ENCODE assay signal across 30 cellular contexts in the genomic region with DNA sequence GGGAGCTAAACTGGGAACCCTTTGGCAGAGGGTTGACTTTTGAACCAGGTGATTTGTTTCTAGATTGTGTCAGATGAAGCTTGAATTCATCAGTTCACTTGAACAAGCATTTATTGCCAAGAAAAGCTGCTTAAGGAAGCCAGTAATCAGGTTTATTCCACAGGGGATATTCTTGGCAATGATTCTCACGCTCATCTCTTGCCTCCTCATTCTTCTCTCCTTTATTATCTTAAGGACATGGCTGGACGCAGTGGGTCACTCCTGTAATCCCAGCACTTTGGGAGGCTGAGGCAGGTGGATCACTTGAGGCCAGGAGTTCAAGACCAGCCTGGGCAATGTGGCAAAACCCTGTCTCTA.
DNase-seq lines count a peak whose midpoint lies in the region; ATAC-seq, FAIRE-seq and TF ChIP-seq lines count a peak whose summit lies in the region.
"Had no signal": no experiment of that assay in that cellular context is flagged by ENCODE, and none has a peak within 500 bp of the region (broad histone marks: within the 10 kb centered on the region; RNA-seq: fewer than 3 reads in every experiment).

No MANE protein-coding gene starts in this region.

- H3K36me3 ChIP-seq in Caco-2 (ENCODE audit: control insufficient read depth, insufficient read depth, low read length) (no peaks in the 10 kb centered on the region), mucosa of rectum (ENCODE audit: control insufficient read depth in 2 of 2, insufficient read depth in 2 of 2, low read length in 2 of 2) (no peaks in the 10 kb centered on the region)
- H3K36me3 ChIP-seq: lower lobe of right lung, sigmoid colon, stomach had no signal

- no peaks in the 10 kb centered on the region for H3K9me3 Mint-ChIP-seq in Caco-2 (ENCODE audit: unreplicated experiment)
- H3K9me3 Mint-ChIP-seq in activated T-helper 17 cell treated with anti-CD3 and anti-CD28 coated beads, Interleukin-2, amount 50 U/mL, for 72 hours: no peaks in the 10 kb centered on the region
- H3K9me3 Mint-ChIP-seq: activated T-helper 2 cell treated with anti-CD3 and anti-CD28 coated beads, Interferon-gamma antibody, Interleukin-2, Interleukin-4, amounts not matched to agents 10 μg/mL and 5 μg/mL and 100 μg/mL, durations not matched to agents 14 hours and 24 hours and 36 hours; neural crest cell had no signal

- no TSS peak for BruUV-seq in Caco-2 (replicated peaks; lab: Mats Ljungman, UMichigan)

- H3K36me3 Mint-ChIP-seq in Caco-2 (ENCODE audit: insufficient read depth, unreplicated experiment): peaks cover 10% of the 10 kb centered on the region
- H3K36me3 Mint-ChIP-seq in activated T-helper 17 cell treated with anti-CD3 and anti-CD28 coated beads, Interleukin-2, amount 50 U/mL, for 72 hours (ENCODE audit: low read depth): no peaks in the 10 kb centered on the region
- H3K36me3 Mint-ChIP-seq: activated naive CD8-positive, alpha-beta T cell had no signal

- POLR2A ChIA-PET in Caco-2 (lab: Charles Lee): interaction anchor here (0.6 to 1.1 kb wide), 2 partner anchors 62 to 143 kb away, joined by 9 read pairs; a partner anchor contains a TSS

- TF ChIP-seq CTCF in Caco-2 (IDR thresholded peaks at IDR 0.05; ENCODE audit: insufficient read depth in 1 of 2, low read depth in 1 of 2, low read length in 1 of 2, severe bottlenecking in 1 of 2, unreplicated experiment in 1 of 2) (no peak), choroid plexus epithelial cell (conservative IDR thresholded peaks at IDR 0.05; ENCODE audit: low read depth, low read length) (no peak)

- H3K4me3 Mint-ChIP-seq in Caco-2 (ENCODE audit: unreplicated experiment): no peak overlapping the region
- H3K4me3 Mint-ChIP-seq in activated T-helper 17 cell treated with anti-CD3 and anti-CD28 coated beads, Interleukin-2, amount 50 U/mL, for 72 hours: no peak overlapping the region
- H3K4me3 Mint-ChIP-seq: activated naive CD8-positive, alpha-beta T cell; neural crest cell had no signal

- H3K27me3 ChIP-seq in Caco-2 (replicated peaks; ENCODE audit: control insufficient read depth, insufficient read depth, low read length) (no peaks in the 10 kb centered on the region), mucosa of rectum (ENCODE audit: control insufficient read depth in 2 of 2, insufficient read depth in 2 of 2, low read length in 2 of 2) (no peaks in the 10 kb centered on the region)
- H3K27me3 ChIP-seq: sigmoid colon, stomach had no signal

- FAIRE-seq in GM19239 (lab: Jason Lieb, UNC): peak; percentile 66
- FAIRE-seq: GM12891, H1 had no signal

- DNase-seq in Caco-2 (no peak), GM19239 (ENCODE audit: insufficient read length, low spot score) (no peak), choroid plexus epithelial cell (ENCODE audit: low read depth) (peak; percentile 43), NCI-H2196 (lab: John Stamatoyannopoulos, UW; ENCODE audit: unreplicated experiment) (no peak)
- DNase-seq in stimulated activated CD4-positive, alpha-beta T cell treated with anti-CD3 and anti-CD28 coated beads, Interleukin-12 subunit alpha, Interleukin-12 subunit beta, amount 100 ng/mL, for 4 hours: no peak
- DNase-seq: activated CD4-positive, alpha-beta T cell treated with anti-CD3 and anti-CD28 coated beads, Interleukin-2, amount 50 U/mL, for 48 hours; activated CD4-positive, CD25-positive, alpha-beta regulatory T cell; activated CD8-positive, alpha-beta memory T cell treated with anti-CD3 and anti-CD28 coated beads, Interleukin-2, amount 50 U/mL, for 48 hours; AML-193; effector CD4-positive, alpha-beta T cell; erythroblast; lower lobe of right lung; mucosa of descending colon; NCI-H1694 treated with DMSO at 0.1 percent for 48 hours; NCI-H2227 treated with DMSO at 0.1 percent for 48 hours; NCI-H774; PC-3; Right ventricle myocardium superior; sigmoid colon; stimulated activated CD8-positive, alpha-beta memory T cell treated with anti-CD3 and anti-CD28 coated beads, Interleukin-4, amount 100 ng/mL, for 48 hours; stomach; SW 1271; T1000 had no signal

- H3K27ac ChIP-seq in mucosa of rectum (ENCODE audit: low read depth in 2 of 2, low read length in 2 of 2): peak overlapping the region; percentile 32 to 40
- H3K27ac ChIP-seq: lower lobe of right lung, sigmoid colon, stomach had no signal

- H3K27ac Mint-ChIP-seq in Caco-2 (ENCODE audit: unreplicated experiment): peak overlapping the region; percentile 85
- no peak overlapping the region for H3K27ac Mint-ChIP-seq in activated T-helper 17 cell treated with anti-CD3 and anti-CD28 coated beads, Interleukin-2, amount 50 U/mL, for 72 hours
- H3K27ac Mint-ChIP-seq: activated naive CD8-positive, alpha-beta T cell; activated T-helper 2 cell treated with anti-CD3 and anti-CD28 coated beads, Interferon-gamma antibody, Interleukin-2, Interleukin-4, amounts not matched to agents 10 μg/mL and 5 μg/mL and 100 μg/mL, durations not matched to agents 14 hours and 24 hours and 36 hours had no signal

- no peak for ATAC-seq in activated T-helper 17 cell treated with anti-CD3 and anti-CD28 coated beads, Interleukin-2, amount 50 U/mL, for 72 hours (replicated peaks)
- ATAC-seq: lower lobe of right lung, mucosa of descending colon, PC-3 had no signal

- intact Hi-C loops in Caco-2 (cut with micrococcal nuclease; ENCODE audit: unreplicated experiment): loop anchor here (5.0 kb wide), 1 partner anchor 64 kb away; no protein-coding TSS in a partner anchor

- H3K4me3 ChIP-seq in Caco-2 (ENCODE audit: low read depth, low read length): no peak overlapping the region
- H3K4me3 ChIP-seq in choroid plexus epithelial cell (ENCODE audit: low read depth, low read length): no peak overlapping the region
- no peak overlapping the region for H3K4me3 ChIP-seq in mucosa of rectum (ENCODE audit: low read length in 2 of 2)
- H3K4me3 ChIP-seq: lower lobe of right lung, mucosa of descending colon, sigmoid colon, stomach had no signal

- no peaks in the 10 kb centered on the region for H3K9me3 ChIP-seq in Caco-2
- H3K9me3 ChIP-seq in mucosa of rectum (ENCODE audit: control insufficient read depth in 2 of 2, low read length in 2 of 2): no peaks in the 10 kb centered on the region
- H3K9me3 ChIP-seq: lower lobe of right lung, mucosa of descending colon, sigmoid colon, stomach had no signal

- H3K4me1 ChIP-seq in Caco-2 (peaks cover 48% of the 10 kb centered on the region), mucosa of rectum (ENCODE audit: control insufficient read depth in 2 of 2, insufficient read depth in 2 of 2, low read length in 2 of 2) (peaks cover 26 to 35% of the 10 kb centered on the region in 2 donors)
- H3K4me1 ChIP-seq: lower lobe of right lung, sigmoid colon had no signal

- CTCF ChIA-PET in Caco-2 (lab: Charles Lee): interaction anchor here (0.6 to 1.7 kb wide), 2 partner anchors 37 to 236 kb away, joined by 3 to 8 read pairs; no protein-coding TSS in a partner anchor

- H3K9ac ChIP-seq in mucosa of rectum (ENCODE audit: low read depth in 1 of 2, low read length in 2 of 2): no peak overlapping the region

- no peaks in the 10 kb centered on the region for H3K27me3 Mint-ChIP-seq in Caco-2 (ENCODE audit: insufficient read depth, unreplicated experiment)
- H3K27me3 Mint-ChIP-seq in activated T-helper 17 cell treated with anti-CD3 and anti-CD28 coated beads, Interleukin-2, amount 50 U/mL, for 72 hours: no peaks in the 10 kb centered on the region

- no peaks in the 10 kb centered on the region for H3K4me1 Mint-ChIP-seq in Caco-2 (ENCODE audit: low read depth, unreplicated experiment)
- H3K4me1 Mint-ChIP-seq in activated T-helper 17 cell treated with anti-CD3 and anti-CD28 coated beads, Interleukin-2, amount 50 U/mL, for 72 hours: no peaks in the 10 kb centered on the region
- H3K4me1 Mint-ChIP-seq: neural crest cell had no signal
